9 cellular contexts compared by ENCODE assay signal in genomic region chr10:35448687-35449662, GRCh38.
DNase-seq lines count a peak whose midpoint lies in the region; ATAC-seq and TF ChIP-seq lines count a peak whose summit lies in the region.
"Had no signal": no experiment of that assay in that cellular context is flagged by ENCODE, and none has a peak within 500 bp of the region (broad histone marks: within the 10 kb centered on the region; RNA-seq: fewer than 3 reads in every experiment).

No MANE protein-coding gene starts in this region.

- H3K36me3 Mint-ChIP-seq in CD4-positive, alpha-beta memory T cell: peaks cover 8 to 13% of the 10 kb centered on the region in 2 donors
- peaks cover 17% of the 10 kb centered on the region for H3K36me3 Mint-ChIP-seq in nephron progenitor cell (ENCODE audit: low read depth)

- TF ChIP-seq CTCF in PC-3 (conservative IDR thresholded peaks at IDR 0.05; ENCODE audit: low read depth, low read length) (no peak), nephron progenitor cell (IDR thresholded peaks at IDR 0.05) (no peak), osteoblast (IDR thresholded peaks at IDR 0.05; ENCODE audit: extremely low read depth, low read depth, low read length) (no peak)

- H3K4me1 Mint-ChIP-seq in CD4-positive, alpha-beta memory T cell: peaks cover 64 to 92% (median 72%) of the 10 kb centered on the region in 4 donors
- H3K4me1 Mint-ChIP-seq in nephron progenitor cell: peaks cover 35% of the 10 kb centered on the region

- H3K79me2 ChIP-seq in PC-3 (ENCODE audit: low read length): peaks cover 96% of the 10 kb centered on the region
- H3K79me2 ChIP-seq in osteoblast (ENCODE audit: insufficient read depth, low read length): peaks cover 93% of the 10 kb centered on the region

- peaks cover 18% of the 10 kb centered on the region; the same call in 1 of the 2 replicates for H4K20me1 ChIP-seq in PC-3 (ENCODE audit: low read length)
- peaks cover 25% of the 10 kb centered on the region for H4K20me1 ChIP-seq in osteoblast (ENCODE audit: insufficient read depth, low read length)

- CTCF ChIA-PET in CD4-positive, alpha-beta memory T cell (lab: Charles Lee; ENCODE audit: partially characterized antibody): no interaction called here
- CTCF ChIA-PET in PC-3 (lab: Charles Lee): no interaction called here

- no peaks in the 10 kb centered on the region for H3K27me3 ChIP-seq in CD4-positive, alpha-beta memory T cell (ENCODE audit: insufficient read depth, low read length)
- H3K27me3 ChIP-seq in PC-3 (ENCODE audit: low read length): no peaks in the 10 kb centered on the region
- H3K27me3 ChIP-seq in osteoblast (ENCODE audit: insufficient read depth, low read length): no peaks in the 10 kb centered on the region

- no peaks in the 10 kb centered on the region for H3K36me3 ChIP-seq in CD4-positive, alpha-beta memory T cell (ENCODE audit: insufficient read depth, low read length)
- peaks cover 14% of the 10 kb centered on the region for H3K36me3 ChIP-seq in PC-3 (ENCODE audit: low read depth, low read length)
- no peaks in the 10 kb centered on the region for H3K36me3 ChIP-seq in osteoblast (ENCODE audit: insufficient read depth, low read length)

- ATAC-seq in PC-3 (no peak), GM18502 (IDR thresholded peaks at IDR 0.05; ENCODE audit: poor library complexity, unreplicated experiment) (no peak)

- DNase-seq in CD4-positive, alpha-beta memory T cell: no peak
- DNase-seq in PC-3 (no peak), epithelial cell of prostate (ENCODE audit: low read depth, low spot score) (no peak), nephron progenitor cell (no peak), osteoblast (ENCODE audit: insufficient read length, low spot score, missing footprints) (no peak), NCI-H1694 treated with DMSO at 0.1 percent for 48 hours (lab: John Stamatoyannopoulos, UW) (no peak)
- DNase-seq in stimulated activated CD4-positive, alpha-beta T cell treated with anti-CD3 and anti-CD28 coated beads, Interleukin-4, amount 100 ng/mL, for 4 hours: no peak

- no peaks in the 10 kb centered on the region for H3K9me2 ChIP-seq in PC-3 (replicated peaks; ENCODE audit: low read length)

- peaks cover 80% of the 10 kb centered on the region for H3K4me1 ChIP-seq in CD4-positive, alpha-beta memory T cell (ENCODE audit: insufficient read depth, low read length)
- peaks cover 33% of the 10 kb centered on the region for H3K4me1 ChIP-seq in PC-3 (ENCODE audit: insufficient read depth, low read length)
- peaks cover 54% of the 10 kb centered on the region for H3K4me1 ChIP-seq in osteoblast (ENCODE audit: insufficient read depth, low read length)

- peaks cover 0 to 8% of the 10 kb centered on the region in 2 donors for H3K9me3 ChIP-seq in CD4-positive, alpha-beta memory T cell (ENCODE audit: control insufficient read depth in 1 of 2, low read length in 2 of 2)
- H3K9me3 ChIP-seq in PC-3 (ENCODE audit: low read length): peaks cover 16% of the 10 kb centered on the region
- H3K9me3 ChIP-seq in osteoblast (ENCODE audit: low read depth, low read length): peaks cover 4% of the 10 kb centered on the region

- H2AFZ ChIP-seq in PC-3 (ENCODE audit: low read length): no peak overlapping the region
- H2AFZ ChIP-seq in osteoblast (ENCODE audit: low read length): no peak overlapping the region

- no peak overlapping the region for H3K4me3 ChIP-seq in CD4-positive, alpha-beta memory T cell (ENCODE audit: low read length in 2 of 2)
- H3K4me3 ChIP-seq in PC-3 (ENCODE audit: low read length) (no peak overlapping the region), osteoblast (ENCODE audit: insufficient read depth, low read length) (no peak overlapping the region)

- peak overlapping the region; percentile 43 to 94 (median 71) for H3K4me3 Mint-ChIP-seq in CD4-positive, alpha-beta memory T cell
- H3K4me3 Mint-ChIP-seq in nephron progenitor cell: no peak overlapping the region

- H3K9me3 Mint-ChIP-seq in CD4-positive, alpha-beta memory T cell: peaks cover 0 to 20% (median 15%) of the 10 kb centered on the region in 8 donors
- peaks cover 20% of the 10 kb centered on the region for H3K9me3 Mint-ChIP-seq in nephron progenitor cell

- H3K27ac ChIP-seq in CD4-positive, alpha-beta memory T cell (ENCODE audit: low read depth, low read length): peak overlapping the region; percentile 59
- H3K27ac ChIP-seq in PC-3 (ENCODE audit: low read length) (no peak overlapping the region), epithelial cell of prostate (peak overlapping the region; percentile 78), osteoblast (ENCODE audit: low read depth, low read length) (no peak overlapping the region)
- H3K27ac ChIP-seq: KMS-11 had no signal

- H3K27me3 Mint-ChIP-seq in CD4-positive, alpha-beta memory T cell: no peaks in the 10 kb centered on the region
- H3K27me3 Mint-ChIP-seq in nephron progenitor cell (ENCODE audit: low read depth, poor library complexity): peaks cover 3% of the 10 kb centered on the region

- no peak overlapping the region for H3K9ac ChIP-seq in PC-3 (ENCODE audit: low read length)
- H3K9ac ChIP-seq: KMS-11 had no signal

- H3K4me2 ChIP-seq in PC-3 (ENCODE audit: low read length) (peak overlapping the region; percentile 59; the same call in 1 of the 2 replicates), osteoblast (ENCODE audit: insufficient read depth, low read length) (no peak overlapping the region)
- H3K4me2 ChIP-seq: KMS-11 had no signal

- no peaks in the 10 kb centered on the region for H3F3A ChIP-seq in PC-3 (ENCODE audit: low read length, unreplicated experiment)

- POLR2A ChIA-PET in CD4-positive, alpha-beta memory T cell (lab: Charles Lee; ENCODE audit: partially characterized antibody): interaction anchor here (0.8 to 1.7 kb wide), 2 partner anchors 10 to 28 kb away, joined by 4 to 8 read pairs; no protein-coding TSS in a partner anchor
- POLR2A ChIA-PET in PC-3 (lab: Charles Lee; ENCODE audit: unreplicated experiment): no interaction called here

- intact Hi-C loops in CD4-positive, alpha-beta memory T cell (cut with micrococcal nuclease): loop anchor here (10.0 kb wide), 2 partner anchors 56 to 324 kb away; partner anchors contain the start of gene CREM
- intact Hi-C loops in PC-3 (cut with micrococcal nuclease): no loop called here

- no TSS peak for BruUV-seq in PC-3 (replicated peaks; lab: Mats Ljungman, UMichigan)

- H3K27ac Mint-ChIP-seq in CD4-positive, alpha-beta memory T cell: peak overlapping the region; percentile 93 to 98 (median 97)
- peak overlapping the region; percentile 23 for H3K27ac Mint-ChIP-seq in nephron progenitor cell

Comparison
In these comparisons a context has a peak if more than half of its experiments do, and no peak if none do; other contexts are left out.
1. H3K27ac ChIP-seq: peak in CD4-positive, alpha-beta memory T cell (single experiment) and epithelial cell of prostate (single experiment); none in PC-3 (single experiment) and osteoblast (single experiment).